10 cellular contexts compared by ENCODE assay signal in genomic region chr22:41028841-41029240, GRCh38.
DNase-seq lines count a peak whose midpoint lies in the region; ATAC-seq and TF ChIP-seq lines count a peak whose summit lies in the region.
"Had no signal": no experiment of that assay in that cellular context is flagged by ENCODE, and none has a peak within 500 bp of the region (broad histone marks: within the 10 kb centered on the region; RNA-seq: fewer than 3 reads in every experiment).

No MANE protein-coding gene starts in this region.

- H3K4me1 Mint-ChIP-seq in MCF 10A (ENCODE audit: insufficient read depth, unreplicated experiment) = peaks cover 16% of the 10 kb centered on the region
- H3K4me1 Mint-ChIP-seq in activated CD4-positive, alpha-beta T cell treated with anti-CD3 and anti-CD28 coated beads, Interleukin-2, amount 10 ng/mL, durations not matched to agents 24 days and 14 days = no peaks in the 10 kb centered on the region

- DNase-seq in AG08396 (ENCODE audit: low spot score) = peak; percentile 80
- peak; percentile 87 for DNase-seq in M059J (ENCODE audit: low read depth)
- DNase-seq in MCF 10A (ENCODE audit: unreplicated experiment) = peak; percentile 90
- DNase-seq in lung (ENCODE audit: low spot score) = no peak
- DNase-seq in activated CD4-positive, CD25-positive, alpha-beta regulatory T cell (lab: John Stamatoyannopoulos, UW) = no peak
- no peak for DNase-seq in NCI-H1417 treated with DMSO at 0.1 percent for 48 hours (lab: John Stamatoyannopoulos, UW)
- no peak for DNase-seq in activated CD4-positive, alpha-beta T cell treated with anti-CD3 and anti-CD28 coated beads, Interleukin-2, amount 10 ng/mL, durations not matched to agents 24 days and 14 days
- DNase-seq: effector CD8-positive, alpha-beta T cell; NCI-H1092 had no signal

- H3K36me3 Mint-ChIP-seq in MCF 10A (ENCODE audit: insufficient read depth, unreplicated experiment) = no peaks in the 10 kb centered on the region
- H3K36me3 Mint-ChIP-seq in activated CD4-positive, alpha-beta T cell treated with anti-CD3 and anti-CD28 coated beads, Interleukin-2, amount 10 ng/mL, durations not matched to agents 24 days and 14 days (ENCODE audit: low read depth) = no peaks in the 10 kb centered on the region

- POLR2A ChIA-PET in MCF 10A (lab: Yijun Ruan, JAX) = interaction anchor here (0.6 to 4.6 kb wide), 13 partner anchors 9 to 350 kb away, joined by 3 to 38 read pairs (median 4); partner anchors contain the start of genes EP300 and RBX1

- CTCF ChIA-PET in MCF 10A (lab: Yijun Ruan, JAX) = interaction anchor here (0.5 to 1.4 kb wide), 3 partner anchors 15 to 251 kb away, joined by 3 read pairs; no protein-coding TSS in a partner anchor

- H3K27me3 ChIP-seq in lung (ENCODE audit: control insufficient read depth, insufficient read depth) = no peaks in the 10 kb centered on the region

- peaks cover 0 to 6% of the 10 kb centered on the region in 2 donors for H3K4me1 ChIP-seq in lung (ENCODE audit: control insufficient read depth in 2 of 2, insufficient read depth in 2 of 2, low read length in 2 of 2)

- TF ChIP-seq CTCF in MCF 10A (IDR thresholded peaks at IDR 0.05; ENCODE audit: unreplicated experiment) (no peak), lung (IDR thresholded peaks at IDR 0.05; ENCODE audit: control extremely low read depth, extremely low read depth) (no peak)

- ATAC-seq in lung (ENCODE audit: insufficient read depth, low FRiP score) = peak; percentile 34
- ATAC-seq in GM18519 (IDR thresholded peaks at IDR 0.05; ENCODE audit: low FRiP score, unreplicated experiment) = no peak

- intact Hi-C loops in MCF 10A (cut with micrococcal nuclease) = no loop called here
- intact Hi-C loops in activated CD4-positive, alpha-beta T cell treated with anti-CD3 and anti-CD28 coated beads, Interleukin-2, amount 10 ng/mL, durations not matched to agents 24 days and 14 days (cut with micrococcal nuclease) = no loop called here

- no peak overlapping the region for H3K4me3 Mint-ChIP-seq in MCF 10A (ENCODE audit: unreplicated experiment)
- no peak overlapping the region for H3K4me3 Mint-ChIP-seq in activated CD4-positive, alpha-beta T cell treated with anti-CD3 and anti-CD28 coated beads, Interleukin-2, amount 10 ng/mL, durations not matched to agents 24 days and 14 days

- peak overlapping the region; percentile 49 for H3K27ac Mint-ChIP-seq in MCF 10A (ENCODE audit: low read depth, unreplicated experiment)
- H3K27ac Mint-ChIP-seq in activated CD4-positive, alpha-beta T cell treated with anti-CD3 and anti-CD28 coated beads, Interleukin-2, amount 10 ng/mL, durations not matched to agents 24 days and 14 days = no peak overlapping the region

- H3K36me3 ChIP-seq in lung (ENCODE audit: control insufficient read depth in 2 of 2, insufficient read depth in 2 of 2, low read length in 2 of 2) = no peaks in the 10 kb centered on the region

- no peak overlapping the region for H3K27ac ChIP-seq in lung (ENCODE audit: low read depth in 1 of 2, low read length in 1 of 2)

- H3K27me3 Mint-ChIP-seq in MCF 10A (ENCODE audit: insufficient read depth, unreplicated experiment) = no peaks in the 10 kb centered on the region
- H3K27me3 Mint-ChIP-seq in activated CD4-positive, alpha-beta T cell treated with anti-CD3 and anti-CD28 coated beads, Interleukin-2, amount 10 ng/mL, durations not matched to agents 24 days and 14 days = peaks cover 6% of the 10 kb centered on the region

- 58 to 61% methylated on average over 3 of the region's 3 CpGs for WGBS in lung, 2 donors

- no peaks in the 10 kb centered on the region for H3K9me3 ChIP-seq in lung (ENCODE audit: control insufficient read depth in 2 of 2, insufficient read depth in 1 of 2, low read length in 1 of 2)

- H3K4me3 ChIP-seq in lung = no peak overlapping the region

- H3K9me3 Mint-ChIP-seq in MCF 10A (ENCODE audit: unreplicated experiment) = no peaks in the 10 kb centered on the region
- no peaks in the 10 kb centered on the region for H3K9me3 Mint-ChIP-seq in activated CD4-positive, alpha-beta T cell treated with anti-CD3 and anti-CD28 coated beads, Interleukin-2, amount 10 ng/mL, durations not matched to agents 24 days and 14 days

- no TSS peak for BruUV-seq in MCF 10A (replicated peaks; lab: Mats Ljungman, UMichigan)

Comparison
In these comparisons a context has a peak if more than half of its experiments do, and no peak if none do; other contexts are left out.
1. DNase-seq: peak in AG08396 (single experiment), M059J (single experiment) and MCF 10A (single experiment); none in lung (single experiment), activated CD4-positive, CD25-positive, alpha-beta regulatory T cell (0 of 4), NCI-H1417 treated with DMSO at 0.1 percent for 48 hours (single experiment) and activated CD4-positive, alpha-beta T cell treated with anti-CD3 and anti-CD28 coated beads, Interleukin-2, amount 10 ng/mL, durations not matched to agents 24 days and 14 days (single experiment).